ENCODE assay signal across 23 cellular contexts in genomic region chr15:97748576-97748975, GRCh38.
"Had no signal": no experiment of that assay in that cellular context is flagged by ENCODE, and none has a peak within 500 bp of the region (broad histone marks: within the 10 kb centered on the region; RNA-seq: fewer than 3 reads in every experiment).

No MANE protein-coding gene starts in this region.

- H3K36me3 ChIP-seq: brain microvascular endothelial cell, cardiac muscle cell, Peyer's patch, SJSA1 had no signal

- ATAC-seq: T-cell had no signal

- DNase-seq: activated CD4-positive, alpha-beta memory T cell treated with anti-CD3 and anti-CD28 coated beads, Interleukin-2, amount 10 ng/mL, durations not matched to agents 7 days and 5 days; activated CD4-positive, alpha-beta T cell treated with anti-CD3 and anti-CD28 coated beads, Interleukin-2, amount 10 ng/mL, durations not matched to agents 7 days and 5 days; activated CD4-positive, CD25-positive, alpha-beta regulatory T cell; activated gamma-delta T cell treated with Interleukin-2 at 50 U/mL for 16 hours; activated naive CD4-positive, alpha-beta T cell treated with anti-CD3 and anti-CD28 coated beads, Interleukin-2, amount 10 ng/mL, durations not matched to agents 7 days and 5 days; activated naive CD8-positive, alpha-beta T cell treated with anti-CD3 and anti-CD28 coated beads for 36 hours; activated T-cell treated with anti-CD3 and anti-CD28 coated beads for 4 hours; activated T-cell treated with anti-CD3 and anti-CD28 coated beads, Interleukin-2, amount 50 U/mL, for 48 hours; brain microvascular endothelial cell; KG1; NCI-H1048; NCI-H146; NCI-H187 treated with DMSO at 0.1 percent for 48 hours; NCI-H2081 treated with DMSO at 0.1 percent for 48 hours; NCI-H510A treated with DMSO at 0.1 percent for 48 hours; Peyer's patch; Right ventricle myocardium superior; T-cell; T-helper 2 cell; T1000 had no signal

- H3K27ac ChIP-seq: brain microvascular endothelial cell, cardiac muscle cell, Peyer's patch, RWPE1, SJSA1 had no signal

- H3K9me3 ChIP-seq: Peyer's patch, SJSA1 had no signal

- H3K4me3 ChIP-seq: cardiac muscle cell, Peyer's patch, SJSA1 had no signal

- H3K4me1 ChIP-seq: Peyer's patch, SJSA1 had no signal

- H3K27me3 ChIP-seq: brain microvascular endothelial cell, cardiac muscle cell, Peyer's patch, SJSA1 had no signal
